In genomic region chr1:183090386-183091006, GRCh38 we compare ENCODE assay signal across 12 cellular contexts.
A peak's percentile ranks its signal among the peaks of the same experiment; 100 is the strongest.
DNase-seq lines count a peak whose midpoint lies in the region; ATAC-seq and TF ChIP-seq lines count a peak whose summit lies in the region.
"Had no signal": no experiment of that assay in that cellular context is flagged by ENCODE, and none has a peak within 500 bp of the region (broad histone marks: within the 10 kb centered on the region; RNA-seq: fewer than 3 reads in every experiment).

No MANE protein-coding gene starts in this region.

- H3K27me3 Mint-ChIP-seq in nephron (ENCODE audit: low read depth) = no peaks in the 10 kb centered on the region
- H3K27me3 Mint-ChIP-seq: B cell had no signal

- H3K4me1 Mint-ChIP-seq in nephron = peaks cover 40% of the 10 kb centered on the region
- H3K4me1 Mint-ChIP-seq: activated CD4-positive, alpha-beta T cell treated with anti-CD3 and anti-CD28 coated beads for 36 hours; activated naive CD8-positive, alpha-beta T cell treated with anti-CD3 and anti-CD28 coated beads, Interleukin-2, amount 10 ng/mL, durations not matched to agents 7 days and 5 days had no signal

- no peak overlapping the region for H3K4me3 Mint-ChIP-seq in nephron
- H3K4me3 Mint-ChIP-seq: activated CD4-positive, alpha-beta T cell treated with anti-CD3 and anti-CD28 coated beads for 36 hours; activated naive CD8-positive, alpha-beta T cell treated with anti-CD3 and anti-CD28 coated beads, Interleukin-2, amount 10 ng/mL, durations not matched to agents 7 days and 5 days; B cell had no signal

- ATAC-seq in Right ventricle myocardium inferior = peak; percentile 92
- ATAC-seq in HG03135 (IDR thresholded peaks at IDR 0.05; ENCODE audit: unreplicated experiment) = no peak
- ATAC-seq: activated CD4-positive, alpha-beta T cell treated with anti-CD3 and anti-CD28 coated beads for 36 hours had no signal

- H3K27ac ChIP-seq in spleen = peak overlapping the region in 1 of 8 donors; percentile 16

- peak overlapping the region; percentile 26 to 68 (median 67) for H3K27ac Mint-ChIP-seq in nephron
- H3K27ac Mint-ChIP-seq: activated CD4-positive, alpha-beta T cell treated with anti-CD3 and anti-CD28 coated beads for 36 hours; activated naive CD8-positive, alpha-beta T cell treated with anti-CD3 and anti-CD28 coated beads, Interleukin-2, amount 10 ng/mL, durations not matched to agents 7 days and 5 days; B cell had no signal

- TF ChIP-seq CTCF in fibroblast of mammary gland (conservative IDR thresholded peaks at IDR 0.05; ENCODE audit: control insufficient read depth, insufficient read depth, low read depth, low read length) (no peak), nephron (IDR thresholded peaks at IDR 0.05; ENCODE audit: unreplicated experiment in 3 of 3) (no peak), spleen (IDR thresholded peaks at IDR 0.05 in 8 of 11, conservative IDR thresholded peaks at IDR 0.05 in 3 of 11) (no peak)

- no peaks in the 10 kb centered on the region for H3K36me3 ChIP-seq in spleen

- H3K4me3 ChIP-seq in fibroblast of mammary gland (ENCODE audit: control insufficient read depth, low read depth, low read length) = no peak overlapping the region
- no peak overlapping the region for H3K4me3 ChIP-seq in spleen

- DNase-seq in Right ventricle myocardium inferior (ENCODE audit: missing footprints) = no peak
- DNase-seq in cardiac septum (ENCODE audit: low spot score) = no peak
- DNase-seq in fibroblast of mammary gland (ENCODE audit: low read depth) = peak; percentile 89
- DNase-seq in NCI-H1436 treated with DMSO at 0.1 percent for 48 hours (lab: John Stamatoyannopoulos, UW) = no peak
- DNase-seq in dedifferentiated amniotic fluid mesenchymal stem cell (ENCODE audit: extremely low spot score) = no peak
- no peak for DNase-seq in spleen
- DNase-seq: activated CD4-positive, alpha-beta T cell treated with anti-CD3 and anti-CD28 coated beads for 36 hours; activated naive CD8-positive, alpha-beta T cell treated with anti-CD3 and anti-CD28 coated beads, Interleukin-2, amount 10 ng/mL, durations not matched to agents 7 days and 5 days; GOT3 had no signal

- no peaks in the 10 kb centered on the region for H3K36me3 Mint-ChIP-seq in nephron (ENCODE audit: low read depth)
- H3K36me3 Mint-ChIP-seq: activated naive CD8-positive, alpha-beta T cell treated with anti-CD3 and anti-CD28 coated beads, Interleukin-2, amount 10 ng/mL, durations not matched to agents 7 days and 5 days had no signal

- no peaks in the 10 kb centered on the region for H3K9me3 Mint-ChIP-seq in nephron
- H3K9me3 Mint-ChIP-seq: activated naive CD8-positive, alpha-beta T cell treated with anti-CD3 and anti-CD28 coated beads, Interleukin-2, amount 10 ng/mL, durations not matched to agents 7 days and 5 days had no signal

- no peak for TF ChIP-seq POLR2A in spleen (IDR thresholded peaks at IDR 0.05)

- no peaks in the 10 kb centered on the region for H3K9me3 ChIP-seq in spleen

- peaks cover 0 to 8% (median 0%) of the 10 kb centered on the region in 6 donors for H3K4me1 ChIP-seq in spleen

- WGBS in spleen, 5 donors = 68 to 81% (median 74%) methylated on average over 5 of the region's 5 CpGs

- no peaks in the 10 kb centered on the region for H3K27me3 ChIP-seq in spleen (replicated peaks in 1 of 7)

- intact Hi-C loops in Right ventricle myocardium inferior (cut with DNase I) (loop anchor here (5.0 kb wide), 1 partner anchor 63 kb away; no protein-coding TSS in a partner anchor), cardiac septum (cut with DNase I) (no loop called here), spleen (cut with DNase I; ENCODE audit: low total_unique reads) (no loop called here)
